In the genomic region with DNA sequence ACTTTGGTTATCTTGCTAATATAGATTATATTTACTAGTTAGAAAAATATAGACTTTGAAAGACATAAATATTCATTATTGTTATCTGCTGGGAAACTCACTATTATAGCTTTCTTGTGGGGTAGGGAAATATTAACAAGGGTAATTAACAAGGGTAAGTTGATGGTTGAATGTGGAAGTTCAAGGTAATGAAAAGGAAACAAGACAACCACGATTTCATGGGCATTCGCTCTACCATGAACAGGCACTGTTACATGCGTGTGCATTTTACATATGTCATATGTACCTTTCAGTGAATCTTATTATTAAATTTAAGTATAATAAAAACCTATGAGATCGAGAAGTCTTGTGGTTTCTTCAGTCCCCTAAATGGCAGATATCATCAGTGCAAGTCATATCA, we compare ENCODE assay signal across 38 cellular contexts.
"Had no signal": no experiment of that assay in that cellular context is flagged by ENCODE, and none has a peak within 500 bp of the region (broad histone marks: within the 10 kb centered on the region; RNA-seq: fewer than 3 reads in every experiment).

No MANE protein-coding gene starts in this region.

- DNase-seq: activated B cell treated with CpG ODN at 0.5 μM for 24 hours; activated CD4-positive, alpha-beta memory T cell treated with anti-CD3 and anti-CD28 coated beads for 36 hours; activated CD4-positive, alpha-beta T cell treated with anti-CD3 and anti-CD28 coated beads for 4 hours; activated CD4-positive, alpha-beta T cell treated with anti-CD3 and anti-CD28 coated beads, Interleukin-2, amount 10 ng/mL, durations not matched to agents 24 days and 14 days; activated CD4-positive, alpha-beta T cell treated with anti-CD3 and anti-CD28 coated beads, Interleukin-2, amount 50 U/mL, for 1 hour; activated CD4-positive, alpha-beta T cell treated with anti-CD3 and anti-CD28 coated beads, Interleukin-2, amount 50 U/mL, for 4 hours; activated CD4-positive, CD25-positive, alpha-beta regulatory T cell treated with anti-CD3 and anti-CD28 coated beads, Interleukin-2, amount 50 U/mL, for 72 hours; activated CD8-positive, alpha-beta memory T cell treated with anti-CD3 and anti-CD28 coated beads, Interleukin-2, amount 50 U/mL, for 4 hours; activated CD8-positive, alpha-beta T cell treated with anti-CD3 and anti-CD28 coated beads for 36 hours; activated effector memory CD4-positive, alpha-beta T cell treated with anti-CD3 and anti-CD28 coated beads, Interleukin-2, amount 50 U/mL, for 16 hours; activated gamma-delta T cell treated with Interleukin-2 at 50 U/mL for 16 hours; activated naive CD4-positive, alpha-beta T cell; activated naive CD4-positive, alpha-beta T cell treated with anti-CD3 and anti-CD28 coated beads for 36 hours; activated naive CD4-positive, alpha-beta T cell treated with anti-CD3 and anti-CD28 coated beads, Interleukin-2, amount 50 U/mL, for 16 hours; activated naive CD8-positive, alpha-beta T cell treated with anti-CD3 and anti-CD28 coated beads, Interleukin-2, amount 10 ng/mL, durations not matched to agents 7 days and 5 days; activated naive CD8-positive, alpha-beta T cell treated with anti-CD3 and anti-CD28 coated beads, Interleukin-2, amount 50 U/mL, for 24 hours; activated T-cell treated with anti-CD3 and anti-CD28 coated beads for 4 hours; activated T-cell treated with anti-CD3 and anti-CD28 coated beads, Interleukin-2, amount 50 U/mL, for 1 hour; activated T-cell treated with anti-CD3 and anti-CD28 coated beads, Interleukin-2, amount 50 U/mL, for 4 hours; activated T-cell treated with anti-CD3 and anti-CD28 coated beads, Interleukin-2, amount 50 U/mL, for 72 hours; amygdala; anterior cingulate cortex; caudate nucleus; cerebellar nuclear complex; T-helper 2 cell; T-helper 9 cell had no signal

- H3K27me3 Mint-ChIP-seq: activated B cell treated with CpG ODN at 0.5 μM for 24 hours; activated CD4-positive, alpha-beta memory T cell treated with anti-CD3 and anti-CD28 coated beads for 36 hours; activated CD4-positive, alpha-beta T cell treated with anti-CD3 and anti-CD28 coated beads, Interleukin-2, amount 10 ng/mL, durations not matched to agents 24 days and 14 days; activated naive CD8-positive, alpha-beta T cell treated with anti-CD3 and anti-CD28 coated beads, Interleukin-2, amount 50 U/mL, for 24 hours; activated T-helper 17 cell treated with anti-CD3 and anti-CD28 coated beads, Interleukin-2, amount 50 U/mL, for 72 hours; brain; central memory CD8-positive, alpha-beta T cell had no signal

- FAIRE-seq: bronchial epithelial cell, TTC549 had no signal

- H3K36me3 ChIP-seq: ascending aorta, cardiac muscle cell had no signal

- H3K4me1 Mint-ChIP-seq: activated B cell treated with CpG ODN at 0.5 μM for 24 hours; activated CD4-positive, alpha-beta T cell treated with anti-CD3 and anti-CD28 coated beads, Interleukin-2, amount 10 ng/mL, durations not matched to agents 24 days and 14 days; activated naive CD8-positive, alpha-beta T cell treated with anti-CD3 and anti-CD28 coated beads, Interleukin-2, amount 10 ng/mL, durations not matched to agents 7 days and 5 days; activated naive CD8-positive, alpha-beta T cell treated with anti-CD3 and anti-CD28 coated beads, Interleukin-2, amount 50 U/mL, for 24 hours; activated T-helper 17 cell treated with anti-CD3 and anti-CD28 coated beads, Interleukin-2, amount 50 U/mL, for 72 hours; brain; central memory CD8-positive, alpha-beta T cell had no signal

- H3K27ac ChIP-seq: ascending aorta, cardiac muscle cell, VCaP had no signal

- H3K4me3 ChIP-seq: ascending aorta, cardiac muscle cell had no signal

- H3K9me3 Mint-ChIP-seq: activated B cell treated with CpG ODN at 0.5 μM for 24 hours; activated CD4-positive, alpha-beta memory T cell treated with anti-CD3 and anti-CD28 coated beads for 36 hours; activated CD4-positive, alpha-beta T cell treated with anti-CD3 and anti-CD28 coated beads, Interleukin-2, amount 10 ng/mL, durations not matched to agents 24 days and 14 days; activated CD8-positive, alpha-beta T cell treated with anti-CD3 and anti-CD28 coated beads for 36 hours; activated naive CD4-positive, alpha-beta T cell treated with anti-CD3 and anti-CD28 coated beads for 36 hours; activated naive CD8-positive, alpha-beta T cell treated with anti-CD3 and anti-CD28 coated beads, Interleukin-2, amount 10 ng/mL, durations not matched to agents 7 days and 5 days; activated naive CD8-positive, alpha-beta T cell treated with anti-CD3 and anti-CD28 coated beads, Interleukin-2, amount 50 U/mL, for 24 hours; activated T-cell treated with anti-CD3 and anti-CD28 coated beads, Interleukin-2, amount 50 U/mL, for 4 hours; activated T-cell treated with anti-CD3 and anti-CD28 coated beads, Interleukin-2, amount 50 U/mL, for 72 hours; activated T-helper 1 cell treated with anti-CD3 and anti-CD28 coated beads, Interleukin-12 subunit alpha, Interleukin-12 subunit beta, Interleukin-2, Interleukin-4 antibody, amounts not matched to agents 30 ng/mL and 10 ng/mL and 1 ng/mL, durations not matched to agents 14 hours and 24 hours and 36 hours; activated T-helper 17 cell treated with anti-CD3 and anti-CD28 coated beads, Interleukin-2, amount 50 U/mL, for 72 hours; brain; central memory CD8-positive, alpha-beta T cell; T-helper 1 cell treated with Interleukin-12 subunit alpha and Interleukin-12 subunit beta and Interleukin-4 antibody, amounts not matched to agents 30 μg/mL and 1 μg/mL, for 36 hours; T-helper 2 cell treated with Interferon-gamma antibody and Interleukin-4, amounts not matched to agents 5 μg/mL and 100 μg/mL, for 36 hours had no signal

- H3K27me3 ChIP-seq: ascending aorta, cardiac muscle cell had no signal

- ATAC-seq: activated CD8-positive, alpha-beta T cell treated with anti-CD3 and anti-CD28 coated beads for 36 hours; activated naive CD8-positive, alpha-beta T cell treated with anti-CD3 and anti-CD28 coated beads, Interleukin-2, amount 50 U/mL, for 24 hours; activated T-cell treated with anti-CD3 and anti-CD28 coated beads, Interleukin-2, amount 50 U/mL, for 4 hours; activated T-cell treated with anti-CD3 and anti-CD28 coated beads, Interleukin-2, amount 50 U/mL, for 72 hours; activated T-helper 17 cell treated with anti-CD3 and anti-CD28 coated beads, Interleukin-2, amount 50 U/mL, for 72 hours had no signal

- H3K4me3 Mint-ChIP-seq: activated B cell treated with CpG ODN at 0.5 μM for 24 hours; activated CD4-positive, alpha-beta memory T cell treated with anti-CD3 and anti-CD28 coated beads for 36 hours; activated CD4-positive, alpha-beta T cell treated with anti-CD3 and anti-CD28 coated beads, Interleukin-2, amount 10 ng/mL, durations not matched to agents 24 days and 14 days; activated CD8-positive, alpha-beta T cell treated with anti-CD3 and anti-CD28 coated beads for 36 hours; activated naive CD4-positive, alpha-beta T cell treated with anti-CD3 and anti-CD28 coated beads for 36 hours; activated naive CD8-positive, alpha-beta T cell; activated naive CD8-positive, alpha-beta T cell treated with anti-CD3 and anti-CD28 coated beads, Interleukin-2, amount 10 ng/mL, durations not matched to agents 7 days and 5 days; activated naive CD8-positive, alpha-beta T cell treated with anti-CD3 and anti-CD28 coated beads, Interleukin-2, amount 50 U/mL, for 24 hours; activated T-cell treated with anti-CD3 and anti-CD28 coated beads, Interleukin-2, amount 50 U/mL, for 4 hours; activated T-cell treated with anti-CD3 and anti-CD28 coated beads, Interleukin-2, amount 50 U/mL, for 72 hours; activated T-helper 1 cell treated with anti-CD3 and anti-CD28 coated beads, Interleukin-12 subunit alpha, Interleukin-12 subunit beta, Interleukin-2, Interleukin-4 antibody, amounts not matched to agents 30 ng/mL and 10 ng/mL and 1 ng/mL, durations not matched to agents 14 hours and 24 hours and 36 hours; activated T-helper 17 cell treated with anti-CD3 and anti-CD28 coated beads, Interleukin-2, amount 50 U/mL, for 72 hours; brain; central memory CD8-positive, alpha-beta T cell; T-helper 1 cell treated with Interleukin-12 subunit alpha and Interleukin-12 subunit beta and Interleukin-4 antibody, amounts not matched to agents 30 μg/mL and 1 μg/mL, for 36 hours; T-helper 2 cell treated with Interferon-gamma antibody and Interleukin-4, amounts not matched to agents 5 μg/mL and 100 μg/mL, for 36 hours had no signal

- H3K4me1 ChIP-seq: ascending aorta had no signal

- H3K27ac Mint-ChIP-seq: activated B cell treated with CpG ODN at 0.5 μM for 24 hours; activated CD4-positive, alpha-beta memory T cell treated with anti-CD3 and anti-CD28 coated beads for 36 hours; activated CD4-positive, alpha-beta T cell treated with anti-CD3 and anti-CD28 coated beads, Interleukin-2, amount 10 ng/mL, durations not matched to agents 24 days and 14 days; activated CD8-positive, alpha-beta T cell treated with anti-CD3 and anti-CD28 coated beads for 36 hours; activated naive CD4-positive, alpha-beta T cell treated with anti-CD3 and anti-CD28 coated beads for 36 hours; activated naive CD8-positive, alpha-beta T cell; activated naive CD8-positive, alpha-beta T cell treated with anti-CD3 and anti-CD28 coated beads, Interleukin-2, amount 10 ng/mL, durations not matched to agents 7 days and 5 days; activated naive CD8-positive, alpha-beta T cell treated with anti-CD3 and anti-CD28 coated beads, Interleukin-2, amount 50 U/mL, for 24 hours; activated T-cell treated with anti-CD3 and anti-CD28 coated beads, Interleukin-2, amount 50 U/mL, for 72 hours; activated T-helper 1 cell treated with anti-CD3 and anti-CD28 coated beads, Interleukin-12 subunit alpha, Interleukin-12 subunit beta, Interleukin-2, Interleukin-4 antibody, amounts not matched to agents 30 ng/mL and 10 ng/mL and 1 ng/mL, durations not matched to agents 14 hours and 24 hours and 36 hours; activated T-helper 17 cell treated with anti-CD3 and anti-CD28 coated beads, Interleukin-2, amount 50 U/mL, for 72 hours; brain; T-helper 1 cell treated with Interleukin-12 subunit alpha and Interleukin-12 subunit beta and Interleukin-4 antibody, amounts not matched to agents 30 μg/mL and 1 μg/mL, for 36 hours; T-helper 2 cell treated with Interferon-gamma antibody and Interleukin-4, amounts not matched to agents 5 μg/mL and 100 μg/mL, for 36 hours had no signal

- H3K9me3 ChIP-seq: ascending aorta had no signal

- H3K36me3 Mint-ChIP-seq: activated CD4-positive, alpha-beta memory T cell treated with anti-CD3 and anti-CD28 coated beads for 36 hours; activated naive CD8-positive, alpha-beta T cell; activated naive CD8-positive, alpha-beta T cell treated with anti-CD3 and anti-CD28 coated beads, Interleukin-2, amount 10 ng/mL, durations not matched to agents 7 days and 5 days had no signal
